In the genomic region with DNA sequence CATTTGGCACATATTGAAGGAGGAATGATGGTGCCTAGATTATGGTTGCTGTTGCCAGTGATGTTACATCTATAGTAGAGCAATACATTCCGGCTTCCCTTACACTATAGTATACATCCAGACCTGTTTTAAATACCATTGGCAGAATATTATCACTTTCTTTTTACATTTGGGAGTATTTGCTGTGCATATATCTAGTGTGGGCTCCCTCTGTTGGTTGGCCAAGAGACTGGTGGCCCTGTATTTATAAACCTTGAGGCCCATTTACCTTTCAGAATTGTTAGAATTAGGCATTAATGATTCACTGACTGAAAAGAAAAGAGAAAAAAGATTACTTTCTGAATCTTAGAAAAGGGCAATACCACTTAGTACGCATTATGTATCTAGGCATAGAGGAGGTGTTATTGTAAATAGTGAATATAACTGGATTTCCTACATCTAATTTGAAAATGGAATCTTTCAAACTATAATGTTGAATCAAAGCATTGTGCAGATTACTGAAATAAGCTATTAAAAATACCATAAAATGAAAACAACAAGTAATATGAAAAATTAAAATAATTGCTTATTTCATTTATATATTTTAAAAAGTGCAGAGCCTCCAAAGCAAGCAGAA, we compare ENCODE assay signal across 8 cellular contexts.
A peak's percentile ranks its signal among the peaks of the same experiment; 100 is the strongest.
DNase-seq lines count a peak whose midpoint lies in the region; ATAC-seq and TF ChIP-seq lines count a peak whose summit lies in the region.

No MANE protein-coding gene starts in this region.

- intact Hi-C loops in esophagus muscularis mucosa (cut with DNase I): loop anchor here (10.0 kb wide), 1 partner anchor 824 kb away; no protein-coding TSS in a partner anchor

- ATAC-seq in GM21360 (IDR thresholded peaks at IDR 0.05; ENCODE audit: unreplicated experiment) (peak; percentile 69), HG02970 (IDR thresholded peaks at IDR 0.05; ENCODE audit: low FRiP score, unreplicated experiment) (no peak), GM21576 (IDR thresholded peaks at IDR 0.05; ENCODE audit: unreplicated experiment) (no peak)

- H3K27ac ChIP-seq in esophagus muscularis mucosa (replicated peaks in 1 of 4): no peak overlapping the region
- H3K27ac ChIP-seq in suprapubic skin: no peak overlapping the region

- TF ChIP-seq EP300 in esophagus muscularis mucosa (IDR thresholded peaks at IDR 0.05) (no peak), suprapubic skin (IDR thresholded peaks at IDR 0.05) (no peak)

- DNase-seq in COLO668 (lab: John Stamatoyannopoulos, UW; ENCODE audit: unreplicated experiment): peak; percentile 0
- peak; percentile 60 for DNase-seq in NAMALWA (ENCODE audit: low spot score)
- DNase-seq in esophagus muscularis mucosa (ENCODE audit: extremely low spot score): no peak
- no peak for DNase-seq in suprapubic skin (ENCODE audit: low spot score in 2 of 2)
- no peak for DNase-seq in activated CD4-positive, alpha-beta T cell treated with anti-CD3 and anti-CD28 coated beads, Interleukin-2, amount 50 U/mL, for 48 hours

- TF ChIP-seq POLR2A in esophagus muscularis mucosa (IDR thresholded peaks at IDR 0.05; ENCODE audit: low read depth): no peak
- no peak for TF ChIP-seq POLR2A in suprapubic skin (IDR thresholded peaks at IDR 0.05)

- H3K36me3 ChIP-seq in esophagus muscularis mucosa (no peaks in the 10 kb centered on the region), suprapubic skin (no peaks in the 10 kb centered on the region)

- TF ChIP-seq CTCF in esophagus muscularis mucosa (IDR thresholded peaks at IDR 0.05) (peak; percentile 25 to 50 (median 30)), suprapubic skin (IDR thresholded peaks at IDR 0.05) (peak; percentile 7 to 33)

- no peaks in the 10 kb centered on the region for H3K4me1 ChIP-seq in esophagus muscularis mucosa
- H3K4me1 ChIP-seq in suprapubic skin: no peaks in the 10 kb centered on the region

- 87% methylated on average over 2 of the region's 2 CpGs for whole genome bisulfite sequencing in esophagus muscularis mucosa
- 70% methylated on average over 2 of the region's 2 CpGs for WGBS in suprapubic skin

- H3K27me3 ChIP-seq in esophagus muscularis mucosa: no peaks in the 10 kb centered on the region
- H3K27me3 ChIP-seq in suprapubic skin: no peaks in the 10 kb centered on the region

- H3K9me3 ChIP-seq in esophagus muscularis mucosa (no peaks in the 10 kb centered on the region), suprapubic skin (no peaks in the 10 kb centered on the region)

- H3K4me3 ChIP-seq in esophagus muscularis mucosa (no peak overlapping the region), suprapubic skin (no peak overlapping the region)

Comparison
In these comparisons a context has a peak if more than half of its experiments do, and no peak if none do; other contexts are left out.
1. DNase-seq: peak in COLO668 (single experiment) and NAMALWA (single experiment); none in esophagus muscularis mucosa (single experiment), suprapubic skin (0 of 2) and activated CD4-positive, alpha-beta T cell treated with anti-CD3 and anti-CD28 coated beads, Interleukin-2, amount 50 U/mL, for 48 hours (0 of 2).